ENCODE assay signal across 25 cellular contexts in genomic region chr1:119953266-119953998, GRCh38. TPM values are rescaled to one million over a fixed set of nuclear protein-coding genes. Genes with fewer than 3 reads are reported as not detected.
"Had no signal": no experiment of that assay in that cellular context is flagged by ENCODE, and none has a peak within 500 bp of the region (broad histone marks: within the 10 kb centered on the region; RNA-seq: fewer than 3 reads in every experiment).

No MANE protein-coding gene starts in this region.

- H3K9me3 ChIP-seq: gastroesophageal sphincter, psoas muscle, sigmoid colon, SJCRH30, uterus had no signal

- H3K27ac Mint-ChIP-seq: activated B cell treated with CpG ODN at 0.5 μM for 24 hours; activated CD8-positive, alpha-beta T cell treated with anti-CD3 and anti-CD28 coated beads for 36 hours; stimulated activated memory B cell treated with anti-CD40 and anti-IgM and Interleukin-4, amounts not matched to agents 10 μg/mL and 1 μg/mL and 100 μg/mL, for 72 hours; type B pancreatic cell had no signal

- H3K27ac ChIP-seq: gastroesophageal sphincter, hepatocyte, parathyroid adenoma, psoas muscle, sigmoid colon, SJCRH30, uterus had no signal

- DNase-seq: activated B cell treated with CpG ODN at 0.5 μM for 24 hours; activated CD8-positive, alpha-beta T cell treated with anti-CD3 and anti-CD28 coated beads for 36 hours; activated naive CD4-positive, alpha-beta T cell; amniotic stem cell; caudate nucleus; left cardiac atrium; left ventricle myocardium superior; psoas muscle; sigmoid colon; SJCRH30; small intestine; stimulated activated CD4-positive, alpha-beta T cell treated with anti-CD3 and anti-CD28 coated beads, Interleukin-4, amount 100 ng/mL, for 24 hours; uterus had no signal

- ATAC-seq: activated CD8-positive, alpha-beta T cell treated with anti-CD3 and anti-CD28 coated beads for 36 hours; gastroesophageal sphincter; psoas muscle; stimulated activated memory B cell treated with anti-CD40 and anti-IgM and Interleukin-4, amounts not matched to agents 10 μg/mL and 1 μg/mL and 100 μg/mL, for 72 hours had no signal

- H3K4me1 Mint-ChIP-seq: activated B cell treated with CpG ODN at 0.5 μM for 24 hours; stimulated activated memory B cell treated with anti-CD40 and anti-IgM and Interleukin-4, amounts not matched to agents 10 μg/mL and 1 μg/mL and 100 μg/mL, for 72 hours had no signal

- H3K27me3 ChIP-seq: gastroesophageal sphincter, hepatocyte, sigmoid colon, SJCRH30, uterus had no signal

- H3K27me3 Mint-ChIP-seq: activated B cell treated with CpG ODN at 0.5 μM for 24 hours; activated CD8-positive, alpha-beta T cell treated with anti-CD3 and anti-CD28 coated beads for 36 hours; stimulated activated memory B cell treated with anti-CD40 and anti-IgM and Interleukin-4, amounts not matched to agents 10 μg/mL and 1 μg/mL and 100 μg/mL, for 72 hours; type B pancreatic cell had no signal

- H3K4me3 Mint-ChIP-seq: activated B cell treated with CpG ODN at 0.5 μM for 24 hours; activated CD8-positive, alpha-beta T cell treated with anti-CD3 and anti-CD28 coated beads for 36 hours; stimulated activated memory B cell treated with anti-CD40 and anti-IgM and Interleukin-4, amounts not matched to agents 10 μg/mL and 1 μg/mL and 100 μg/mL, for 72 hours; type B pancreatic cell had no signal

- H3K9me3 Mint-ChIP-seq: activated B cell treated with CpG ODN at 0.5 μM for 24 hours; activated CD8-positive, alpha-beta T cell treated with anti-CD3 and anti-CD28 coated beads for 36 hours; stimulated activated memory B cell treated with anti-CD40 and anti-IgM and Interleukin-4, amounts not matched to agents 10 μg/mL and 1 μg/mL and 100 μg/mL, for 72 hours; type B pancreatic cell had no signal

RNA-seq across cellular contexts. Expression of gene ADAM30, which starts 57.1 kb away (rescaled TPM):
- total RNA-seq: activated B cell treated with CpG ODN at 0.5 μM for 24 hours; activated CD8-positive, alpha-beta T cell treated with anti-CD3 and anti-CD28 coated beads for 36 hours; endothelial cell of umbilical vein; fibroblast of lung; gastroesophageal sphincter; hepatocyte; left cardiac atrium; left ventricle myocardium superior; lung microvascular endothelial cell; mesenteric fat pad; mucosa of gallbladder; psoas muscle; sigmoid colon; SJCRH30; T-helper 2 cell treated with Interferon-gamma antibody and Interleukin-4, amounts not matched to agents 100 ng/mL and 5 ng/mL, for 36 hours; temporal lobe; uterus had no signal
